In the genomic region with DNA sequence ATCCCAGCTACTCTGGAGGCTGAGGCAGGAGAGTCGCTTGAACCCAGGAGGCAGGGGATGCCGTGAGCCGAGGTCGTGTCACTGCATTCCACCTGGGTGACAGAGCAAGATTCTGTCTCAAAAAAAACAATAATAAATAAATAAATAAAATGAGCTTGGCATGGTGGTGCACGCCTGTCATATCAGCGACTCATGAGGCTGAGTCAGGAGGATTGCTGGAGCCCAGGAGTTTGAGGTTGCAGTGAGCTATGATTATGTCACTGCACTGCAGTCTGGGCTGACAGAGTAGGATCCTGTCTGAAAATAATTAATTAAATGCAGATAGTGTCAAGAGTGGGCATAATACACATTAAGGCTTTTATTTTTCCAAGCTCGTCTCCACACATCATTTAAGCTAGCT, we compare ENCODE assay signal across 18 cellular contexts.
DNase-seq lines count a peak whose midpoint lies in the region; ATAC-seq and TF ChIP-seq lines count a peak whose summit lies in the region.
"Had no signal": no experiment of that assay in that cellular context is flagged by ENCODE, and none has a peak within 500 bp of the region (broad histone marks: within the 10 kb centered on the region; RNA-seq: fewer than 3 reads in every experiment).

No MANE protein-coding gene starts in this region.

- in situ Hi-C loops in GM13977 (cut with MboI; ENCODE audit: low pct_unique_long_range_greater_than_20kb, low sequenced_read_pairs, unreplicated experiment): no loop called here

- no peak for TF ChIP-seq CTCF in cardiac fibroblast (IDR thresholded peaks at IDR 0.05; ENCODE audit: low read depth, low read length)
- TF ChIP-seq CTCF in osteoblast (IDR thresholded peaks at IDR 0.05; ENCODE audit: extremely low read depth, low read depth, low read length): no peak
- TF ChIP-seq CTCF in GM13977 (IDR thresholded peaks at IDR 0.05; ENCODE audit: extremely low read depth, insufficient read depth, missing control alignments): no peak

- DNase-seq in EL: peak; percentile 69
- peak; percentile 8 for DNase-seq in NCI-H460 (ENCODE audit: extremely low read depth, low read depth)
- DNase-seq in cardiac fibroblast (ENCODE audit: low read depth in 2 of 2): peak; percentile 15 to 79
- DNase-seq in osteoblast (ENCODE audit: insufficient read length, low spot score, missing footprints): no peak
- no peak for DNase-seq in caudate nucleus (lab: John Stamatoyannopoulos, UW)
- DNase-seq in GM13977 (ENCODE audit: low spot score): no peak
- no peak for DNase-seq in NCI-H524 (lab: John Stamatoyannopoulos, UW)
- DNase-seq: activated CD4-positive, alpha-beta T cell treated with anti-CD3 and anti-CD28 coated beads, Interleukin-2, amount 50 U/mL, for 1 hour; activated naive CD4-positive, alpha-beta T cell treated with anti-CD3 and anti-CD28 coated beads for 36 hours; DND-41; left ventricle myocardium superior; NCI-H1105; right lobe of liver; upper lobe of right lung had no signal

- H3K4me2 ChIP-seq in osteoblast (ENCODE audit: insufficient read depth, low read length): no peak overlapping the region

- H3K9me3 ChIP-seq in osteoblast (ENCODE audit: low read depth, low read length): no peaks in the 10 kb centered on the region
- H3K9me3 ChIP-seq: ascending aorta, right lobe of liver, upper lobe of right lung had no signal

- H3K27me3 ChIP-seq in osteoblast (ENCODE audit: insufficient read depth, low read length): no peaks in the 10 kb centered on the region
- H3K27me3 ChIP-seq: ascending aorta, right lobe of liver, upper lobe of right lung had no signal

- H3K4me1 ChIP-seq in osteoblast (ENCODE audit: insufficient read depth, low read length): peaks cover 3% of the 10 kb centered on the region
- H3K4me1 ChIP-seq: ascending aorta, right lobe of liver, upper lobe of right lung had no signal

- no peaks in the 10 kb centered on the region for H3K79me2 ChIP-seq in osteoblast (ENCODE audit: insufficient read depth, low read length)

- H2AFZ ChIP-seq in osteoblast (ENCODE audit: low read length): no peak overlapping the region

- ATAC-seq in GM19452 (IDR thresholded peaks at IDR 0.05; ENCODE audit: unreplicated experiment): no peak
- ATAC-seq: K562, left ventricle myocardium superior, right lobe of liver, upper lobe of right lung had no signal

- H3K4me3 ChIP-seq in cardiac fibroblast (replicated peaks in 1 of 2; ENCODE audit: low read depth in 2 of 2, low read length in 2 of 2) (no peak overlapping the region), osteoblast (ENCODE audit: insufficient read depth, low read length) (no peak overlapping the region)
- H3K4me3 ChIP-seq: ascending aorta, K562, right lobe of liver, upper lobe of right lung had no signal

- H3K36me3 ChIP-seq in osteoblast (ENCODE audit: insufficient read depth, low read length): no peaks in the 10 kb centered on the region
- H3K36me3 ChIP-seq: upper lobe of right lung had no signal

- H4K20me1 ChIP-seq in osteoblast (ENCODE audit: insufficient read depth, low read length): peaks cover 9% of the 10 kb centered on the region

- H3K27ac ChIP-seq in osteoblast (ENCODE audit: low read depth, low read length): peak overlapping the region; percentile 16
- H3K27ac ChIP-seq in caudate nucleus (ENCODE audit: low read depth, low read length): no peak overlapping the region
- H3K27ac ChIP-seq: ascending aorta, HL-60, right lobe of liver, upper lobe of right lung had no signal

Comparison
In these comparisons a context has a peak if more than half of its experiments do, and no peak if none do; other contexts are left out.
1. DNase-seq: peak in EL (single experiment), NCI-H460 (single experiment) and cardiac fibroblast (2 of 2); none in osteoblast (single experiment), caudate nucleus (0 of 61), GM13977 (single experiment) and NCI-H524 (0 of 2).